ENCODE assay signal across 1 cellular context in genomic region chr17:63549946-63550815, GRCh38.
TF ChIP-seq lines count a peak whose summit lies in the region.

A gene with protein sequence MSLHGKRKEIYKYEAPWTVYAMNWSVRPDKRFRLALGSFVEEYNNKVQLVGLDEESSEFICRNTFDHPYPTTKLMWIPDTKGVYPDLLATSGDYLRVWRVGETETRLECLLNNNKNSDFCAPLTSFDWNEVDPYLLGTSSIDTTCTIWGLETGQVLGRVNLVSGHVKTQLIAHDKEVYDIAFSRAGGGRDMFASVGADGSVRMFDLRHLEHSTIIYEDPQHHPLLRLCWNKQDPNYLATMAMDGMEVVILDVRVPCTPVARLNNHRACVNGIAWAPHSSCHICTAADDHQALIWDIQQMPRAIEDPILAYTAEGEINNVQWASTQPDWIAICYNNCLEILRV (plus strand): TSS chr17:63550477. CDS start chr17:63550678, 201 bp downstream.

TF ChIP-seq in HEK293, 187 proteins besides CTCF, POLR2A, EP300 and RAD21 (continued from another document and continues in another):
- TF ChIP-seq ELK4 (IDR thresholded peaks at IDR 0.05; ENCODE audit: borderline replicate concordance, low read depth, low read length): peak; percentile 75; the same call in 1 of the 2 replicates
- TF ChIP-seq ZNF416 (tag by site-specific recombination; IDR thresholded peaks at IDR 0.05): no peak
- TF ChIP-seq ZNF341 (tag by site-specific recombination; IDR thresholded peaks at IDR 0.05; ENCODE audit: low read depth): peak; percentile 100
- no peak for TF ChIP-seq TCF7L2 (IDR thresholded peaks at IDR 0.05; ENCODE audit: borderline replicate concordance, low read depth, low read length)
- no peak for TF ChIP-seq ZNF510 (tag by site-specific recombination; IDR thresholded peaks at IDR 0.05; ENCODE audit: insufficient replicate concordance)
- TF ChIP-seq ZNF670 (tag by site-specific recombination; IDR thresholded peaks at IDR 0.05; ENCODE audit: low read depth): no peak
- TF ChIP-seq, protein P1, sequence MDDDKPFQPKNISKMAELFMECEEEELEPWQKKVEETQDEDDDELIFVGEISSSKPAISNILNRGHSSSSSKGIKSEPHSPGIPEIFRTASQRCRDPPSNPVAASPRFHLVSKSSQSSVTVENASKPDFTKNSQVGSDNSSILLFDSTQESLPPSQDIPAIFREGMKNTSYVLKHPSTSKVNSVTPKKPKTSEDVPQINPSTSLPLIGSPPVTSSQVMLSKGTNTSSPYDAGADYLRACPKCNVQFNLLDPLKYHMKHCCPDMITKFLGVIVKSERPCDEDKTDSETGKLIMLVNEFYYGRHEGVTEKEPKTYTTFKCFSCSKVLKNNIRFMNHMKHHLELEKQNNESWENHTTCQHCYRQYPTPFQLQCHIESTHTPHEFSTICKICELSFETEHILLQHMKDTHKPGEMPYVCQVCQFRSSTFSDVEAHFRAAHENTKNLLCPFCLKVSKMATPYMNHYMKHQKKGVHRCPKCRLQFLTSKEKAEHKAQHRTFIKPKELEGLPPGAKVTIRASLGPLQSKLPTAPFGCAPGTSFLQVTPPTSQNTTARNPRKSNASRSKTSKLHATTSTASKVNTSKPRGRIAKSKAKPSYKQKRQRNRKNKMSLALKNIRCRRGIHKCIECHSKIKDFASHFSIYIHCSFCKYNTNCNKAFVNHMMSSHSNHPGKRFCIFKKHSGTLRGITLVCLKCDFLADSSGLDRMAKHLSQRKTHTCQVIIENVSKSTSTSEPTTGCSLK (tag by site-specific recombination; IDR thresholded peaks at IDR 0.05): no peak
- TF ChIP-seq SETDB1 (IDR thresholded peaks at IDR 0.05; ENCODE audit: insufficient read length, low read length): no peak
- TF ChIP-seq ZNF558 (tag by site-specific recombination; IDR thresholded peaks at IDR 0.05): no peak
- TF ChIP-seq, protein P2, sequence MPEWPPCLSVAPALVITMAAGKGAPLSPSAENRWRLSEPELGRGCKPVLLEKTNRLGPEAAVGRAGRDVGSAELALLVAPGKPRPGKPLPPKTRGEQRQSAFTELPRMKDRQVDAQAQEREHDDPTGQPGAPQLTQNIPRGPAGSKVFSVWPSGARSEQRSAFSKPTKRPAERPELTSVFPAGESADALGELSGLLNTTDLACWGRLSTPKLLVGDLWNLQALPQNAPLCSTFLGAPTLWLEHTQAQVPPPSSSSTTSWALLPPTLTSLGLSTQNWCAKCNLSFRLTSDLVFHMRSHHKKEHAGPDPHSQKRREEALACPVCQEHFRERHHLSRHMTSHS (tag by site-specific recombination; IDR thresholded peaks at IDR 0.05): no peak
- no peak for TF ChIP-seq RBAK (tag by site-specific recombination; IDR thresholded peaks at IDR 0.05)
- TF ChIP-seq ZNF585B (tag by site-specific recombination; IDR thresholded peaks at IDR 0.05): no peak
- TF ChIP-seq, protein P3, sequence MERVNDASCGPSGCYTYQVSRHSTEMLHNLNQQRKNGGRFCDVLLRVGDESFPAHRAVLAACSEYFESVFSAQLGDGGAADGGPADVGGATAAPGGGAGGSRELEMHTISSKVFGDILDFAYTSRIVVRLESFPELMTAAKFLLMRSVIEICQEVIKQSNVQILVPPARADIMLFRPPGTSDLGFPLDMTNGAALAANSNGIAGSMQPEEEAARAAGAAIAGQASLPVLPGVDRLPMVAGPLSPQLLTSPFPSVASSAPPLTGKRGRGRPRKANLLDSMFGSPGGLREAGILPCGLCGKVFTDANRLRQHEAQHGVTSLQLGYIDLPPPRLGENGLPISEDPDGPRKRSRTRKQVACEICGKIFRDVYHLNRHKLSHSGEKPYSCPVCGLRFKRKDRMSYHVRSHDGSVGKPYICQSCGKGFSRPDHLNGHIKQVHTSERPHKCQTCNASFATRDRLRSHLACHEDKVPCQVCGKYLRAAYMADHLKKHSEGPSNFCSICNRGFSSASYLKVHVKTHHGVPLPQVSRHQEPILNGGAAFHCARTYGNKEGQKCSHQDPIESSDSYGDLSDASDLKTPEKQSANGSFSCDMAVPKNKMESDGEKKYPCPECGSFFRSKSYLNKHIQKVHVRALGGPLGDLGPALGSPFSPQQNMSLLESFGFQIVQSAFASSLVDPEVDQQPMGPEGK (tag by site-specific recombination; IDR thresholded peaks at IDR 0.05): peak; percentile 96
- no peak; the same call in 1 of the 2 replicates for TF ChIP-seq KLF10 (tag by site-specific recombination; IDR thresholded peaks at IDR 0.05)
- peak; percentile 96 for TF ChIP-seq EGR2 (tag by site-specific recombination; IDR thresholded peaks at IDR 0.05; ENCODE audit: low read depth)
- TF ChIP-seq ZNF221 (tag by site-specific recombination; IDR thresholded peaks at IDR 0.05; ENCODE audit: borderline replicate concordance): no peak
- peak; percentile 39; the same call in 1 of the 2 replicates for TF ChIP-seq ZEB2 (tag by site-specific recombination; IDR thresholded peaks at IDR 0.05)
- peak; percentile 86; the same call in 1 of the 2 replicates for TF ChIP-seq ZNF561 (tag by site-specific recombination; IDR thresholded peaks at IDR 0.05; ENCODE audit: borderline replicate concordance)
- TF ChIP-seq ZNF623 (tag by site-specific recombination; IDR thresholded peaks at IDR 0.05): no peak
- TF ChIP-seq ZNF138 (tag by site-specific recombination; IDR thresholded peaks at IDR 0.05; ENCODE audit: borderline replicate concordance): no peak
- 0 out of 2 replicates have a peak, but pooled peaks have one; percentile 55 for TF ChIP-seq GLI4 (tag by site-specific recombination; IDR thresholded peaks at IDR 0.05)
- no peak for TF ChIP-seq ZNF529 (tag by site-specific recombination; IDR thresholded peaks at IDR 0.05; ENCODE audit: insufficient replicate concordance)
- no peak for TF ChIP-seq ZNF530 (tag by site-specific recombination; IDR thresholded peaks at IDR 0.05; ENCODE audit: low read depth)
- TF ChIP-seq ZNF174 (tag by site-specific recombination; IDR thresholded peaks at IDR 0.05): no peak
- peak; percentile 36; the same call in 1 of the 2 replicates for TF ChIP-seq ZNF792 (tag by site-specific recombination; IDR thresholded peaks at IDR 0.05)
- 0 out of 2 replicates have a peak, but pooled peaks have one; percentile 21 for TF ChIP-seq ZNF324 (tag by site-specific recombination; IDR thresholded peaks at IDR 0.05)
- TF ChIP-seq PRDM10 (tag by site-specific recombination; IDR thresholded peaks at IDR 0.05): peak; percentile 94
- TF ChIP-seq ZNF785 (tag by site-specific recombination; IDR thresholded peaks at IDR 0.05): no peak
- TF ChIP-seq ZNF426 (tag by site-specific recombination; IDR thresholded peaks at IDR 0.05): no peak
- TF ChIP-seq HIC1 (tag by site-specific recombination; IDR thresholded peaks at IDR 0.05): peak; percentile 25; the same call in 1 of the 2 replicates
- no peak for TF ChIP-seq ZNF202 (tag by site-specific recombination; IDR thresholded peaks at IDR 0.05; ENCODE audit: borderline replicate concordance)
- TF ChIP-seq KLF9 (tag by site-specific recombination; IDR thresholded peaks at IDR 0.05; ENCODE audit: low read depth): peak; percentile 70
- TF ChIP-seq ZNF571 (tag by site-specific recombination; IDR thresholded peaks at IDR 0.05): no peak
- no peak for TF ChIP-seq SALL2 (tag by site-specific recombination; IDR thresholded peaks at IDR 0.05; ENCODE audit: borderline replicate concordance)
- peak; percentile 83 for TF ChIP-seq ZNF335 (tag by site-specific recombination; conservative IDR thresholded peaks at IDR 0.05)
- TF ChIP-seq ZIC2 (tag by site-specific recombination; IDR thresholded peaks at IDR 0.05): peak; percentile 34
- 0 out of 2 replicates have a peak, but pooled peaks have one; percentile 5 for TF ChIP-seq INSM2 (tag by site-specific recombination; IDR thresholded peaks at IDR 0.05)
- TF ChIP-seq ZNF157 (tag by site-specific recombination; IDR thresholded peaks at IDR 0.05): no peak
- TF ChIP-seq ZNF366 (tag by site-specific recombination; conservative IDR thresholded peaks at IDR 0.05): no peak
- TF ChIP-seq ZFP3 (tag by site-specific recombination; IDR thresholded peaks at IDR 0.05; ENCODE audit: low read depth): no peak
- peak; percentile 59; the same call in 1 of the 2 replicates for TF ChIP-seq ZSCAN23 (tag by site-specific recombination; IDR thresholded peaks at IDR 0.05)
- TF ChIP-seq ZNF214 (tag by site-specific recombination; IDR thresholded peaks at IDR 0.05; ENCODE audit: borderline replicate concordance): no peak
- TF ChIP-seq ZNF2 (tag by site-specific recombination; IDR thresholded peaks at IDR 0.05): peak; percentile 55
- TF ChIP-seq ATF2 (tag by site-specific recombination; IDR thresholded peaks at IDR 0.05; ENCODE audit: low read depth): no peak
- TF ChIP-seq ZNF175 (tag by site-specific recombination; IDR thresholded peaks at IDR 0.05): no peak
- TF ChIP-seq ZNF169 (tag by site-specific recombination; IDR thresholded peaks at IDR 0.05): no peak
- TF ChIP-seq ZNF830 (tag by site-specific recombination; IDR thresholded peaks at IDR 0.05; ENCODE audit: low read depth): no peak
- no peak for TF ChIP-seq ZNF654 (tag by site-specific recombination; IDR thresholded peaks at IDR 0.05; ENCODE audit: low read depth)
- TF ChIP-seq ZNF114 (tag by site-specific recombination; IDR thresholded peaks at IDR 0.05): no peak
- no peak for TF ChIP-seq ZNF843 (tag by site-specific recombination; IDR thresholded peaks at IDR 0.05)
